In the genomic region with DNA sequence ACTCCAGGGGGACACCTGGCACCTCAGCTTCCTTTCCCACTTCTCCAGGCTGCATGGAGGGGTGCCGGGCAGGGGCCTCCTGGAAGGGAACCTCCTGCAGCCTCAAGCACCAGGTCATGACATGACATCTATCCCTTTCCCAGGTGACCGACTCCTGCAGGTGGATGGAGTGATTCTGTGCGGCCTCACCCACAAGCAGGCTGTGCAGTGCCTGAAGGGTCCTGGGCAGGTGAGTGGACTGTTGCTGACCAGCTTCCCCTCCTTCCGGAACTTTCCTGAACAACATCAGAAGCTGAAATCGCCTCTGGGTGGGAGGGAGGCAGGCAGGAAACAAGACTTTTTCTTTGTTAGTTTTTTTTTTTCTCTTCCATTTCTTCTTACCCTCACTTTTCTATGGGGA, we compare ENCODE assay signal across 4 cellular contexts. TPM values are rescaled to one million over a fixed set of nuclear protein-coding genes. Genes with fewer than 3 reads are reported as not detected.
"Had no signal": no experiment of that assay in that cellular context is flagged by ENCODE, and none has a peak within 500 bp of the region (broad histone marks: within the 10 kb centered on the region; RNA-seq: fewer than 3 reads in every experiment).

No MANE protein-coding gene starts in this region.

RNA-seq across cellular contexts. Expression of gene PTPN20, which starts 34.5 kb away (rescaled TPM):
- total RNA-seq: HepG2, HT-29, HT1080, IMR-90 had no signal
- polyA plus RNA-seq: HepG2 had no signal
